4 cellular contexts compared by ENCODE assay signal in genomic region chr1:220605651-220606050, GRCh38.
DNase-seq lines count a peak whose midpoint lies in the region; ATAC-seq, FAIRE-seq and TF ChIP-seq lines count a peak whose summit lies in the region.
"Not testable (repeated sequence)": the region's sequence is repeated elsewhere in the genome, so short reads cannot be mapped to it uniquely, and the experiment has no call there.

No MANE protein-coding gene starts in this region.

- BruUV-seq in K562 (replicated peaks; lab: Mats Ljungman, UMichigan) = not testable (repeated sequence)

- not testable (repeated sequence) for FAIRE-seq in K562 (lab: Jason Lieb, UNC)

- H4K20me1 ChIP-seq in K562 (replicated peaks; ENCODE audit: control insufficient read depth, insufficient read depth, low read length) = not testable (repeated sequence)

- DNase-seq in WTC11 (ENCODE audit: low spot score); K562 (ENCODE audit: extremely low read depth in 1 of 4, low spot score in 3 of 4): not testable (repeated sequence)

- not testable (repeated sequence) for H3K27ac ChIP-seq in HEK293 (ENCODE audit: extremely low read depth, low read depth, low read length); K562 (ENCODE audit: extremely low read depth, low read depth, low read length)
- H3K27ac ChIP-seq in VCaP = peak overlapping the region; percentile 53

- H3K36me3 ChIP-seq in HEK293 (ENCODE audit: control insufficient read depth in 2 of 2, insufficient read depth in 1 of 2, low read length in 2 of 2); K562 (ENCODE audit: control insufficient read depth, insufficient read depth, low read length): not testable (repeated sequence)

- 0% methylated on average over 3 of the region's 4 CpGs for WGBS in K562 (ENCODE audit: insufficient coverage, low coverage, missing lambda C conversion rate)

- not testable (repeated sequence) for H3K9ac ChIP-seq in K562 (ENCODE audit: insufficient read depth in 1 of 2, low read depth in 2 of 2, low read length in 2 of 2)

- H3K9me3 ChIP-seq in HEK293 (ENCODE audit: control insufficient read depth, insufficient read depth, low read depth, low read length); K562 (replicated peaks; ENCODE audit: control insufficient read depth, insufficient read depth, low read depth, low read length): not testable (repeated sequence)

- not testable (repeated sequence) for H3K27me3 Mint-ChIP-seq in WTC11 (ENCODE audit: low read depth)

- H3K4me2 ChIP-seq in K562 (ENCODE audit: insufficient read depth, low read length) = not testable (repeated sequence)

- in situ Hi-C loops in K562 (cut with MboI) = not testable (repeated sequence)

- peaks cover 17% of the 10 kb centered on the region for H3K9me3 Mint-ChIP-seq in WTC11

- TF ChIP-seq RAD21 in K562 (CRISPR knock-in tag; conservative IDR thresholded peaks at IDR 0.05 in 1 of 2, IDR thresholded peaks at IDR 0.05 in 1 of 2) = not testable (repeated sequence)

- POLR2A ChIA-PET in HEK293 (lab: Yijun Ruan, JAX); WTC11 (lab: Charles Lee); K562 (lab: Yijun Ruan, JAX): not testable (repeated sequence)

- not testable (repeated sequence) for H3K27me3 ChIP-seq in K562 (ENCODE audit: control insufficient read depth in 2 of 2, insufficient read depth in 2 of 2, low read length in 2 of 2)

- intact Hi-C loops in K562 (cut with micrococcal nuclease) = not testable (repeated sequence)

- CTCF ChIA-PET in HEK293 (lab: Yijun Ruan, JAX) = interaction anchor here (0.7 kb wide), 1 partner anchor 266 kb away, joined by 3 read pairs; no protein-coding TSS in a partner anchor
- CTCF ChIA-PET in WTC11 (lab: Charles Lee); K562 (lab: Yijun Ruan, JAX; ENCODE audit: low intra/inter-chr PET ratio): not testable (repeated sequence)

- peaks cover 32% of the 10 kb centered on the region for H3K36me3 Mint-ChIP-seq in WTC11

- ATAC-seq in WTC11, K562: not testable (repeated sequence)

- not testable (repeated sequence) for TF ChIP-seq POLR2A in K562 (conservative IDR thresholded peaks at IDR 0.05)

- not testable (repeated sequence) for H3K4me1 ChIP-seq in HEK293 (ENCODE audit: control insufficient read depth, insufficient read depth, low read length); K562 (replicated peaks in 1 of 2; ENCODE audit: control insufficient read depth in 2 of 2, insufficient read depth in 2 of 2, low read length in 2 of 2)

- H3K9me1 ChIP-seq in K562 (ENCODE audit: control insufficient read depth, insufficient read depth, low read length) = not testable (repeated sequence)

- H3K4me3 ChIP-seq in HEK293 (ENCODE audit: low read depth, low read length); K562: not testable (repeated sequence)

- H3K4me3 Mint-ChIP-seq in WTC11 = not testable (repeated sequence)

- not testable (repeated sequence) for H3K27ac Mint-ChIP-seq in WTC11

- H2AFZ ChIP-seq in K562 (ENCODE audit: low read depth, low read length) = not testable (repeated sequence)

- not testable (repeated sequence) for H3K79me2 ChIP-seq in K562 (ENCODE audit: control insufficient read depth, insufficient read depth, low read length)

- not testable (repeated sequence) for TF ChIP-seq EP300 in K562 (IDR thresholded peaks at IDR 0.05; ENCODE audit: low read length)

- not testable (repeated sequence) for TF ChIP-seq CTCF in HEK293 (tag by site-specific recombination; IDR thresholded peaks at IDR 0.05); VCaP (conservative IDR thresholded peaks at IDR 0.05); WTC11 (IDR thresholded peaks at IDR 0.05); K562 (IDR thresholded peaks at IDR 0.05 in 2 of 3, conservative IDR thresholded peaks at IDR 0.05 in 1 of 3; ENCODE audit: insufficient read depth in 2 of 3, low read depth in 1 of 3, low read length in 3 of 3)

- H3K4me1 Mint-ChIP-seq in WTC11 = not testable (repeated sequence)

TF ChIP-seq in HEK293, 187 proteins besides CTCF, POLR2A, EP300 and RAD21:
- 0 out of 2 replicates have a peak, but pooled peaks have one; percentile 52 for TF ChIP-seq ZNF280D (tag by site-specific recombination; IDR thresholded peaks at IDR 0.05)
- peak; percentile 83 for TF ChIP-seq ZNF146 (tag by site-specific recombination; IDR thresholded peaks at IDR 0.05)

TF ChIP-seq in WTC11, 78 proteins besides CTCF, POLR2A, EP300 and RAD21:
- TF ChIP-seq GTF2I (CRISPR knock-in tag; conservative IDR thresholded peaks at IDR 0.05) = 0 out of 2 replicates have a peak, but pooled peaks have one; percentile 37

TF ChIP-seq in K562, 482 proteins besides CTCF, POLR2A, EP300 and RAD21:
- peak; percentile 24 for TF ChIP-seq ZNF146 (CRISPR knock-in tag; IDR thresholded peaks at IDR 0.05; ENCODE audit: unreplicated experiment)
